10 cellular contexts compared by ENCODE assay signal in the genomic region with DNA sequence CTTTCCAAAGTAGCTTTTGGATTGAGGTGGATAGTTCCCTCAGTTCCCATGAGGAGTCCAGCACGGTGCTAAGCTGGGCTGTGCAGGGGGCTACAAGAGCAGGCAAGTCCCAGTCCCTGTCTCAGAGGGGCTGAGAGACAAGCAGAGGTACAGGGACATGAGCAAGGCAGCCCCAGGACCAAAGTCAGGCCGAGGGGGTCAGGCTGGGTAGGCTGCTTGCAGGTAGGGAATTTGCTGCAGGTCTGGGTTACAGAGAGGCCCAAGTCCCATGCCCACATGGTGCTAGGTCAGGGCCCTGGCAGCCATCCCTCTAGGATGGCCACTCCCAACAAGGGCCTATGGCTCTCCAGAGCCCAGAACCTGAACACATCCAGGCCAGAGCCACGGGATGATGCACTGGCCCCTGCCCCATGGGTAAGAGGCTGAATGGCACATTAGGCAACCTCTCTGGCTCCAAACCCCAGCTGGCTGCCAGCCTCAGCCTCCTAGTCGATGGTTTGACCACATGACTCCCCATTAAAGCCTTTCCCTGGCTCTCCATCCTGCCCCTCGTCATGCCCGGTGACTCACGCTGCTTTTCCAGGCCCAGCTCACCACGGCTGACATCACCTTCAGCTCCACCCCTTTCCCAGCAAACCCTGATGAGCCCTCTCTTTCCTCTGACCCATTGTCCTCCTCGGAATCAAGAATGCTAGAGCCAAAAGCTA.
A peak's percentile ranks its signal among the peaks of the same experiment; 100 is the strongest.
DNase-seq lines count a peak whose midpoint lies in the region; ATAC-seq, FAIRE-seq and TF ChIP-seq lines count a peak whose summit lies in the region.
"Had no signal": no experiment of that assay in that cellular context is flagged by ENCODE, and none has a peak within 500 bp of the region (broad histone marks: within the 10 kb centered on the region; RNA-seq: fewer than 3 reads in every experiment).

No MANE protein-coding gene starts in this region.

- TF ChIP-seq EP300 in K562 (IDR thresholded peaks at IDR 0.05; ENCODE audit: low read length) (no peak), tibial nerve (IDR thresholded peaks at IDR 0.05) (peak in 1 of 2 donors; percentile 55)

- peak overlapping the region; percentile 18; the same call in 1 of the 2 replicates for H2AFZ ChIP-seq in K562 (ENCODE audit: low read depth, low read length)

- intact Hi-C loops in K562 (cut with micrococcal nuclease) = no loop called here

- H3K27me3 ChIP-seq in K562 (ENCODE audit: control insufficient read depth in 2 of 2, insufficient read depth in 2 of 2, low read length in 2 of 2) = peaks cover 0 to 4% of the 10 kb centered on the region in 2 experiments; a peak in 1 of 5 replicates
- H3K27me3 ChIP-seq in tibial nerve = no peaks in the 10 kb centered on the region
- no peaks in the 10 kb centered on the region for H3K27me3 ChIP-seq in effector memory CD4-positive, alpha-beta T cell (replicated peaks; ENCODE audit: control insufficient read depth, insufficient read depth, low read length, poor library complexity, severe bottlenecking)

- no peak overlapping the region for H3K9ac ChIP-seq in K562 (ENCODE audit: insufficient read depth in 1 of 2, low read depth in 2 of 2, low read length in 2 of 2)

- H3K27ac ChIP-seq in K562 (ENCODE audit: extremely low read depth, low read depth, low read length) = no peak overlapping the region
- H3K27ac ChIP-seq in tibial nerve = peak overlapping the region in 2 of 4 donors; percentile 60 to 73
- no peak overlapping the region for H3K27ac ChIP-seq in effector memory CD4-positive, alpha-beta T cell (ENCODE audit: insufficient read depth, low read length, poor library complexity, severe bottlenecking)

- H3K36me3 ChIP-seq in K562 (ENCODE audit: control insufficient read depth, insufficient read depth, low read length) (no peaks in the 10 kb centered on the region), tibial nerve (no peaks in the 10 kb centered on the region)
- H3K36me3 ChIP-seq in effector memory CD4-positive, alpha-beta T cell (ENCODE audit: control insufficient read depth, insufficient read depth, low read length) = no peaks in the 10 kb centered on the region

- CTCF ChIA-PET in K562 (lab: Yijun Ruan, JAX; ENCODE audit: low intra/inter-chr PET ratio) = no interaction called here

- H3K4me1 ChIP-seq in K562 (replicated peaks in 1 of 2; ENCODE audit: control insufficient read depth in 2 of 2, insufficient read depth in 2 of 2, low read length in 2 of 2) (peaks cover 16 to 21% of the 10 kb centered on the region in 2 experiments), tibial nerve (peaks cover 0 to 15% (median 0%) of the 10 kb centered on the region in 4 donors)
- H3K4me1 ChIP-seq in effector memory CD4-positive, alpha-beta T cell (ENCODE audit: control insufficient read depth, insufficient read depth, low read length, poor library complexity, severe bottlenecking) = no peaks in the 10 kb centered on the region

- ATAC-seq in K562 = no peak
- ATAC-seq in GM21786 (IDR thresholded peaks at IDR 0.05; ENCODE audit: unreplicated experiment) = no peak
- no peak for ATAC-seq in HG03135 (IDR thresholded peaks at IDR 0.05; ENCODE audit: unreplicated experiment)
- no peak for ATAC-seq in GM21529 (IDR thresholded peaks at IDR 0.05; ENCODE audit: unreplicated experiment)

- TF ChIP-seq POLR2A in K562 (conservative IDR thresholded peaks at IDR 0.05) (no peak), tibial nerve (IDR thresholded peaks at IDR 0.05) (no peak)

- H3K9me3 ChIP-seq in K562 (replicated peaks; ENCODE audit: control insufficient read depth, insufficient read depth, low read depth, low read length) = no peaks in the 10 kb centered on the region
- no peaks in the 10 kb centered on the region for H3K9me3 ChIP-seq in tibial nerve
- no peaks in the 10 kb centered on the region for H3K9me3 ChIP-seq in effector memory CD4-positive, alpha-beta T cell (ENCODE audit: control insufficient read depth, low read length)

- no peak for FAIRE-seq in K562 (lab: Jason Lieb, UNC)

- WGBS in K562 (ENCODE audit: insufficient coverage, low coverage, missing lambda C conversion rate) = 6% methylated on average over 9 of the region's 9 CpGs
- 50 to 75% methylated on average over 9 of the region's 9 CpGs for WGBS in tibial nerve, 2 donors

- H3K4me3 ChIP-seq in K562 (no peak overlapping the region), tibial nerve (no peak overlapping the region)
- H3K4me3 ChIP-seq in effector memory CD4-positive, alpha-beta T cell (ENCODE audit: insufficient read depth, low read depth, low read length, poor library complexity, severe bottlenecking) = no peak overlapping the region

- no TSS peak for BruUV-seq in K562 (replicated peaks; lab: Mats Ljungman, UMichigan)

- in situ Hi-C loops in K562 (cut with MboI) = no loop called here

- peak; percentile 98 for DNase-seq in HPDE6-E6E7 (ENCODE audit: extremely low spot score)
- DNase-seq in K562 (ENCODE audit: extremely low read depth in 1 of 4, low spot score in 3 of 4) = peak; percentile 25 to 47 (median 40)
- DNase-seq in kidney tubule cell (ENCODE audit: low spot score) = peak; percentile 94
- peak; percentile 25 to 77 for DNase-seq in tibial nerve (ENCODE audit: low spot score in 2 of 2)
- no peak for DNase-seq in effector memory CD4-positive, alpha-beta T cell
- DNase-seq: activated CD4-positive, CD25-positive, alpha-beta regulatory T cell; KG1 had no signal

- TF ChIP-seq CTCF in K562 (IDR thresholded peaks at IDR 0.05 in 2 of 3, conservative IDR thresholded peaks at IDR 0.05 in 1 of 3; ENCODE audit: insufficient read depth in 2 of 3, low read depth in 1 of 3, low read length in 3 of 3) (no peak), tibial nerve (IDR thresholded peaks at IDR 0.05) (no peak)

- no peak for TF ChIP-seq RAD21 in K562 (CRISPR knock-in tag; conservative IDR thresholded peaks at IDR 0.05 in 1 of 2, IDR thresholded peaks at IDR 0.05 in 1 of 2)

- H4K20me1 ChIP-seq in K562 (replicated peaks; ENCODE audit: control insufficient read depth, insufficient read depth, low read length) = no peaks in the 10 kb centered on the region

- H3K4me2 ChIP-seq in K562 (ENCODE audit: insufficient read depth, low read length) = no peak overlapping the region

- no peaks in the 10 kb centered on the region for H3K9me1 ChIP-seq in K562 (ENCODE audit: control insufficient read depth, insufficient read depth, low read length)

- POLR2A ChIA-PET in K562 (lab: Yijun Ruan, JAX) = interaction anchor here (1.0 kb wide), 1 partner anchor 16 kb away, joined by 3 read pairs; no protein-coding TSS in a partner anchor

- H3K79me2 ChIP-seq in K562 (ENCODE audit: control insufficient read depth, insufficient read depth, low read length) = no peaks in the 10 kb centered on the region

TF ChIP-seq in K562, 482 proteins besides CTCF, POLR2A, EP300 and RAD21 (continues in another document):
- TF ChIP-seq NRF1 (conservative IDR thresholded peaks at IDR 0.05 in 1 of 2, IDR thresholded peaks at IDR 0.05 in 1 of 2) = 0 out of 4 replicates have a peak, but pooled peaks of 1 of the 2 experiments have one; percentile 32
- TF ChIP-seq SMAD1 (IDR thresholded peaks at IDR 0.05; ENCODE audit: low read depth, low read length, partially characterized antibody) = no peak
- TF ChIP-seq ID3 (CRISPR knock-in tag; IDR thresholded peaks at IDR 0.05) = no peak
- no peak for TF ChIP-seq ID3 (tag; IDR thresholded peaks at IDR 0.05)
- TF ChIP-seq RB1 (IDR thresholded peaks at IDR 0.05; ENCODE audit: low read depth) = no peak
- TF ChIP-seq HNRNPK (IDR thresholded peaks at IDR 0.05; ENCODE audit: low read depth, low read length, poor library complexity, severe bottlenecking) = no peak
- TF ChIP-seq CTBP1 (IDR thresholded peaks at IDR 0.05; ENCODE audit: borderline replicate concordance) = 0 out of 2 replicates have a peak, but pooled peaks have one; percentile 19
- TF ChIP-seq EZH2 (IDR thresholded peaks at IDR 0.05; ENCODE audit: borderline replicate concordance, low read depth, low read length) = no peak
- no peak for TF ChIP-seq SLC30A9 (CRISPR knock-in tag; IDR thresholded peaks at IDR 0.05)
- peak; percentile 43; the same call in 1 of the 2 replicates for TF ChIP-seq L3MBTL2 (IDR thresholded peaks at IDR 0.05)
- peak; percentile 58; the same call in 1 of the 2 replicates for TF ChIP-seq ATF7 (IDR thresholded peaks at IDR 0.05)
- TF ChIP-seq MEIS2 (IDR thresholded peaks at IDR 0.05; ENCODE audit: partially characterized antibody) = no peak
- peak; percentile 49; the same call in 1 of the 2 replicates for TF ChIP-seq ARID1B (IDR thresholded peaks at IDR 0.05)
- TF ChIP-seq SNAPC5 (CRISPR knock-in tag; IDR thresholded peaks at IDR 0.05) = no peak
- 0 out of 2 replicates have a peak, but pooled peaks have one; percentile 33 for TF ChIP-seq SMARCA4 (IDR thresholded peaks at IDR 0.05)
- TF ChIP-seq DPF2 (IDR thresholded peaks at IDR 0.05) = 0 out of 2 replicates have a peak, but pooled peaks have one; percentile 17
- TF ChIP-seq JUND (IDR thresholded peaks at IDR 0.05; ENCODE audit: borderline replicate concordance, low read depth, low read length) = peak; percentile 81
- TF ChIP-seq JUND (tag; IDR thresholded peaks at IDR 0.05; ENCODE audit: borderline replicate concordance, low read depth, low read length) = peak; percentile 75; the same call in 1 of the 3 replicates
- peak; percentile 87 for TF ChIP-seq JUN (IDR thresholded peaks at IDR 0.05; ENCODE audit: borderline replicate concordance, low read depth, low read length)
- TF ChIP-seq JUN (CRISPR knock-in tag; IDR thresholded peaks at IDR 0.05; ENCODE audit: borderline replicate concordance) = no peak
- TF ChIP-seq NUFIP1 (IDR thresholded peaks at IDR 0.05; ENCODE audit: partially characterized antibody) = no peak
- TF ChIP-seq FOSL1 (tag; conservative IDR thresholded peaks at IDR 0.05) = peak; percentile 86
- TF ChIP-seq SMARCE1 (IDR thresholded peaks at IDR 0.05) = peak; percentile 32; the same call in 1 of the 2 replicates
- TF ChIP-seq FOXJ3 (CRISPR knock-in tag; IDR thresholded peaks at IDR 0.05) = no peak

Comparison
In these comparisons a context has a peak if more than half of its experiments do, and no peak if none do; other contexts are left out.
1. DNase-seq: peak in HPDE6-E6E7 (single experiment), K562 (4 of 4), kidney tubule cell (single experiment) and tibial nerve (2 of 2); none in effector memory CD4-positive, alpha-beta T cell (0 of 3).